ENCODE assay signal across 1 cellular context in genomic region chr6:159970659-159971063, GRCh38.
TF ChIP-seq lines count a peak whose summit lies in the region.

No MANE protein-coding gene starts in this region.

TF ChIP-seq in GM23338, 12 proteins besides CTCF, POLR2A, EP300 and RAD21 (continued from another document):
- TF ChIP-seq, protein P1, sequence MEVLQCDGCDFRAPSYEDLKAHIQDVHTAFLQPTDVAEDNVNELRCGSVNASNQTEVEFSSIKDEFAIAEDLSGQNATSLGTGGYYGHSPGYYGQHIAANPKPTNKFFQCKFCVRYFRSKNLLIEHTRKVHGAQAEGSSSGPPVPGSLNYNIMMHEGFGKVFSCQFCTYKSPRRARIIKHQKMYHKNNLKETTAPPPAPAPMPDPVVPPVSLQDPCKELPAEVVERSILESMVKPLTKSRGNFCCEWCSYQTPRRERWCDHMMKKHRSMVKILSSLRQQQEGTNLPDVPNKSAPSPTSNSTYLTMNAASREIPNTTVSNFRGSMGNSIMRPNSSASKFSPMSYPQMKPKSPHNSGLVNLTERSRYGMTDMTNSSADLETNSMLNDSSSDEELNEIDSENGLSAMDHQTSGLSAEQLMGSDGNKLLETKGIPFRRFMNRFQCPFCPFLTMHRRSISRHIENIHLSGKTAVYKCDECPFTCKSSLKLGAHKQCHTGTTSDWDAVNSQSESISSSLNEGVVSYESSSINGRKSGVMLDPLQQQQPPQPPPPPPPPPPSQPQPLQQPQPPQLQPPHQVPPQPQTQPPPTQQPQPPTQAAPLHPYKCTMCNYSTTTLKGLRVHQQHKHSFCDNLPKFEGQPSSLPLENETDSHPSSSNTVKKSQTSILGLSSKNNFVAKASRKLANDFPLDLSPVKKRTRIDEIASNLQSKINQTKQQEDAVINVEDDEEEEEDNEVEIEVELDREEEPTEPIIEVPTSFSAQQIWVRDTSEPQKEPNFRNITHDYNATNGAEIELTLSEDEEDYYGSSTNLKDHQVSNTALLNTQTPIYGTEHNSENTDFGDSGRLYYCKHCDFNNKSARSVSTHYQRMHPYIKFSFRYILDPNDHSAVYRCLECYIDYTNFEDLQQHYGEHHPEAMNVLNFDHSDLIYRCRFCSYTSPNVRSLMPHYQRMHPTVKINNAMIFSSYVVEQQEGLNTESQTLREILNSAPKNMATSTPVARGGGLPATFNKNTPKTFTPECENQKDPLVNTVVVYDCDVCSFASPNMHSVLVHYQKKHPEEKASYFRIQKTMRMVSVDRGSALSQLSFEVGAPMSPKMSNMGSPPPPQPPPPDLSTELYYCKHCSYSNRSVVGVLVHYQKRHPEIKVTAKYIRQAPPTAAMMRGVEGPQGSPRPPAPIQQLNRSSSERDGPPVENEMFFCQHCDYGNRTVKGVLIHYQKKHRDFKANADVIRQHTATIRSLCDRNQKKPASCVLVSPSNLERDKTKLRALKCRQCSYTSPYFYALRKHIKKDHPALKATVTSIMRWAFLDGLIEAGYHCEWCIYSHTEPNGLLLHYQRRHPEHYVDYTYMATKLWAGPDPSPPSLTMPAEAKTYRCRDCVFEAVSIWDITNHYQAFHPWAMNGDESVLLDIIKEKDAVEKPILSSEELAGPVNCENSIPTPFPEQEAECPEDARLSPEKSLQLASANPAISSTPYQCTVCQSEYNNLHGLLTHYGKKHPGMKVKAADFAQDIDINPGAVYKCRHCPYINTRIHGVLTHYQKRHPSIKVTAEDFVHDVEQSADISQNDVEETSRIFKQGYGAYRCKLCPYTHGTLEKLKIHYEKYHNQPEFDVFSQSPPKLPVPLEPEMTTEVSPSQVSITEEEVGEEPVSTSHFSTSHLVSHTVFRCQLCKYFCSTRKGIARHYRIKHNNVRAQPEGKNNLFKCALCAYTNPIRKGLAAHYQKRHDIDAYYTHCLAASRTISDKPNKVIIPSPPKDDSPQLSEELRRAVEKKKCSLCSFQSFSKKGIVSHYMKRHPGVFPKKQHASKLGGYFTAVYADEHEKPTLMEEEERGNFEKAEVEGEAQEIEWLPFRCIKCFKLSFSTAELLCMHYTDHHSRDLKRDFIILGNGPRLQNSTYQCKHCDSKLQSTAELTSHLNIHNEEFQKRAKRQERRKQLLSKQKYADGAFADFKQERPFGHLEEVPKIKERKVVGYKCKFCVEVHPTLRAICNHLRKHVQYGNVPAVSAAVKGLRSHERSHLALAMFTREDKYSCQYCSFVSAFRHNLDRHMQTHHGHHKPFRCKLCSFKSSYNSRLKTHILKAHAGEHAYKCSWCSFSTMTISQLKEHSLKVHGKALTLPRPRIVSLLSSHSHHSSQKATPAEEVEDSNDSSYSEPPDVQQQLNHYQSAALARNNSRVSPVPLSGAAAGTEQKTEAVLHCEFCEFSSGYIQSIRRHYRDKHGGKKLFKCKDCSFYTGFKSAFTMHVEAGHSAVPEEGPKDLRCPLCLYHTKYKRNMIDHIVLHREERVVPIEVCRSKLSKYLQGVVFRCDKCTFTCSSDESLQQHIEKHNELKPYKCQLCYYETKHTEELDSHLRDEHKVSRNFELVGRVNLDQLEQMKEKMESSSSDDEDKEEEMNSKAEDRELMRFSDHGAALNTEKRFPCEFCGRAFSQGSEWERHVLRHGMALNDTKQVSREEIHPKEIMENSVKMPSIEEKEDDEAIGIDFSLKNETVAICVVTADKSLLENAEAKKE (CRISPR knock-in tag; IDR thresholded peaks at IDR 0.05) = no peak
- TF ChIP-seq JUNB (IDR thresholded peaks at IDR 0.05; ENCODE audit: unreplicated experiment) = no peak
